Comparison of ENCODE assay signal across 18 cellular contexts in the genomic region with DNA sequence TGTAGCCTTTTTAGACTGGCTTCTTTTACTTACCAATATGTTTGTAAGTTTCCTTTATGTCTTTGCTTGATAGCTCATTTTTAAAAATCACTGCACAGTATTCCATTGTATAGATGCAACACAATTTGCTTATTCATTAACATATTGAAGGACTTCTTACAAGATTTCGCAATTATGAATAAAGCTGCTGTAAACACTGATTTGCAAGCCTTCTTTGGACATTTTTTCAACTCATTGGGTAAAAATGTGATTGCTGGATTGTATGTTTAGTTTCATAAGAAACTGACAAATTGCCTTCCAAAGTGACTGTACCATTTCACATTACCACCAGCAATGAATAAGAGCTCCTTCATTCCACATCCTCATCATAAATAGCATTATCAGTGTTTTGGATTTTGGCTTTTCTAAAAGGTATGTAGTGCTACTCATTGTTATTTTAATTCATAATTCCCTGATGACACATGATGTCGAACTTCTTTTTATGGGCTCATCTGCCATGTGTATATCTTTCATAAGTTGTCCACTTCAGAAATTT.
"Had no signal": no experiment of that assay in that cellular context is flagged by ENCODE, and none has a peak within 500 bp of the region (broad histone marks: within the 10 kb centered on the region; RNA-seq: fewer than 3 reads in every experiment).

No MANE protein-coding gene starts in this region.

- ATAC-seq: activated CD8-positive, alpha-beta T cell treated with anti-CD3 and anti-CD28 coated beads, Interleukin-2, amount 10 ng/mL, durations not matched to agents 7 days and 5 days; activated naive CD4-positive, alpha-beta T cell treated with anti-CD3 and anti-CD28 coated beads, Interleukin-2, amount 50 U/mL, for 72 hours; left lobe of liver; stimulated activated memory B cell treated with anti-CD40 and anti-IgM and Interleukin-4, amounts not matched to agents 10 μg/mL and 1 μg/mL and 100 μg/mL, for 72 hours; WTC11 had no signal

- H3K27ac ChIP-seq: coronary artery, hepatocyte, ovary, tibial artery had no signal

- H3K4me3 ChIP-seq: coronary artery, hepatocyte, ovary, tibial artery had no signal

- H3K4me1 ChIP-seq: tibial artery had no signal

- DNase-seq: activated CD4-positive, alpha-beta T cell treated with anti-CD3 and anti-CD28 coated beads for 4 hours; activated CD8-positive, alpha-beta memory T cell treated with anti-CD3 and anti-CD28 coated beads, Interleukin-2, amount 50 U/mL, for 4 hours; activated CD8-positive, alpha-beta T cell treated with anti-CD3 and anti-CD28 coated beads, Interleukin-2, amount 10 ng/mL, durations not matched to agents 7 days and 5 days; activated gamma-delta T cell; activated T-cell treated with anti-CD3 and anti-CD28 coated beads, Interleukin-2, amount 50 U/mL, for 48 hours; central memory CD4-positive, alpha-beta T cell; effector CD4-positive, alpha-beta T cell; ovary; tibial artery had no signal

- H3K9me3 ChIP-seq: ovary, tibial artery had no signal

- H3K36me3 ChIP-seq: ovary, tibial artery had no signal

- FAIRE-seq: endothelial cell of umbilical vein, keratinocyte, urothelium cell line had no signal

- H3K27me3 ChIP-seq: hepatocyte, ovary, tibial artery had no signal
